ENCODE assay signal across 1 cellular context in the genomic region with DNA sequence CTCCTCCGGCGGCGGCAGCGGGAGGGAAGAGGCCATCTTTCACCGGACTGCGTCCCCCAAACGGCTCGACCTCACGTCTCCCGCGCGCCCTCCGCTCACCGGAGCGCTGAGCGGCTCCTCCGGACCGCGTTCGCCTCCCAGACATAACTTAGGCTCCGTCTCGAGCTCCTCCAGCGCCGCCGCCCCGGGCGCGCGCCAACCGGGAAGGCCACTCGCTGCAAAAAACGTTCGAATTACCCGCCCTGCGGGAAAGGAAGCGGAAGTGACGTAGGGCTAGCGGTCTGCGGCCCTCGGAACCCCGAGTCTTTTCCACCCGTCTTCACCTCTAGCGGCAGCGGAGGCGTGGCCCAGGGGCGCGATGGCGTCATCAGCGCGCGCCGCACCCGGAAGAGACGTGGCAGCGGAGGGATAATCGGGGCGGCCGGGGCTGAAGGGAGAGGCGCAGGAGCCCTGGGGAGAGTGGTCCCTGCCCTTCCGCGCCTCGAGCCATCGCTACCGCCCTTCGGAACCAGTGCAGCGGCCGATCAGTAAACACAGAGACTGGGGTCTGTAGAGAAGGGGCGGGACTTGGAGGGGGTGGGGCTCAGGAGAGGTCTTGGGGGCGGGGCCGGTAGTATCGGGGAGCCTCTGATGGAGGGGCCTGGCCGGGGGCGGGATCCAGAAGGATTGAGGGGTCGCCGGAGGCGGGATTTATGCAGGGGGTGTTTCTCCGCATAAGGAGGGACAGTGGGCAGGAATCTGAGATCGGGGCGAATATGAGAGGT.
A peak's percentile ranks its signal among the peaks of the same experiment; 100 is the strongest.
TF ChIP-seq lines count a peak whose summit lies in the region.

A gene with protein sequence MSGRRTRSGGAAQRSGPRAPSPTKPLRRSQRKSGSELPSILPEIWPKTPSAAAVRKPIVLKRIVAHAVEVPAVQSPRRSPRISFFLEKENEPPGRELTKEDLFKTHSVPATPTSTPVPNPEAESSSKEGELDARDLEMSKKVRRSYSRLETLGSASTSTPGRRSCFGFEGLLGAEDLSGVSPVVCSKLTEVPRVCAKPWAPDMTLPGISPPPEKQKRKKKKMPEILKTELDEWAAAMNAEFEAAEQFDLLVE (minus strand): TSS at position 207 of the 764 bp plus-strand sequence. CDS start 62 bp downstream, at position 145.
A gene (plus strand): TSS at position 389 of the 764 bp plus-strand sequence. CDS start 477 bp downstream, outside the sequence.

TF ChIP-seq in K562, 482 proteins besides CTCF, POLR2A, EP300 and RAD21 (continued from another document and continues in another):
- TF ChIP-seq ZNF3 (CRISPR knock-in tag; IDR thresholded peaks at IDR 0.05): no peak
- no peak; the same call in 1 of the 2 replicates for TF ChIP-seq NFIC (IDR thresholded peaks at IDR 0.05)
- peak; percentile 100 for TF ChIP-seq CREM (IDR thresholded peaks at IDR 0.05; ENCODE audit: low read depth)
- no peak for TF ChIP-seq RBM22 (IDR thresholded peaks at IDR 0.05; ENCODE audit: low read depth, low read length, poor library complexity, severe bottlenecking)
- TF ChIP-seq, protein P1, sequence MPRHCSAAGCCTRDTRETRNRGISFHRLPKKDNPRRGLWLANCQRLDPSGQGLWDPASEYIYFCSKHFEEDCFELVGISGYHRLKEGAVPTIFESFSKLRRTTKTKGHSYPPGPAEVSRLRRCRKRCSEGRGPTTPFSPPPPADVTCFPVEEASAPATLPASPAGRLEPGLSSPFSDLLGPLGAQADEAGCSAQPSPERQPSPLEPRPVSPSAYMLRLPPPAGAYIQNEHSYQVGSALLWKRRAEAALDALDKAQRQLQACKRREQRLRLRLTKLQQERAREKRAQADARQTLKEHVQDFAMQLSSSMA (CRISPR knock-in tag; IDR thresholded peaks at IDR 0.05): no peak; the same call in 1 of the 2 replicates
- TF ChIP-seq, protein P2, sequence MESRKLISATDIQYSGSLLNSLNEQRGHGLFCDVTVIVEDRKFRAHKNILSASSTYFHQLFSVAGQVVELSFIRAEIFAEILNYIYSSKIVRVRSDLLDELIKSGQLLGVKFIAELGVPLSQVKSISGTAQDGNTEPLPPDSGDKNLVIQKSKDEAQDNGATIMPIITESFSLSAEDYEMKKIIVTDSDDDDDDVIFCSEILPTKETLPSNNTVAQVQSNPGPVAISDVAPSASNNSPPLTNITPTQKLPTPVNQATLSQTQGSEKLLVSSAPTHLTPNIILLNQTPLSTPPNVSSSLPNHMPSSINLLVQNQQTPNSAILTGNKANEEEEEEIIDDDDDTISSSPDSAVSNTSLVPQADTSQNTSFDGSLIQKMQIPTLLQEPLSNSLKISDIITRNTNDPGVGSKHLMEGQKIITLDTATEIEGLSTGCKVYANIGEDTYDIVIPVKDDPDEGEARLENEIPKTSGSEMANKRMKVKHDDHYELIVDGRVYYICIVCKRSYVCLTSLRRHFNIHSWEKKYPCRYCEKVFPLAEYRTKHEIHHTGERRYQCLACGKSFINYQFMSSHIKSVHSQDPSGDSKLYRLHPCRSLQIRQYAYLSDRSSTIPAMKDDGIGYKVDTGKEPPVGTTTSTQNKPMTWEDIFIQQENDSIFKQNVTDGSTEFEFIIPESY (CRISPR knock-in tag; IDR thresholded peaks at IDR 0.05): peak; percentile 36
- TF ChIP-seq ZFX (CRISPR knock-in tag; IDR thresholded peaks at IDR 0.05): peak; percentile 83
- TF ChIP-seq DNMT1 (IDR thresholded peaks at IDR 0.05): no peak
- TF ChIP-seq, protein P3, sequence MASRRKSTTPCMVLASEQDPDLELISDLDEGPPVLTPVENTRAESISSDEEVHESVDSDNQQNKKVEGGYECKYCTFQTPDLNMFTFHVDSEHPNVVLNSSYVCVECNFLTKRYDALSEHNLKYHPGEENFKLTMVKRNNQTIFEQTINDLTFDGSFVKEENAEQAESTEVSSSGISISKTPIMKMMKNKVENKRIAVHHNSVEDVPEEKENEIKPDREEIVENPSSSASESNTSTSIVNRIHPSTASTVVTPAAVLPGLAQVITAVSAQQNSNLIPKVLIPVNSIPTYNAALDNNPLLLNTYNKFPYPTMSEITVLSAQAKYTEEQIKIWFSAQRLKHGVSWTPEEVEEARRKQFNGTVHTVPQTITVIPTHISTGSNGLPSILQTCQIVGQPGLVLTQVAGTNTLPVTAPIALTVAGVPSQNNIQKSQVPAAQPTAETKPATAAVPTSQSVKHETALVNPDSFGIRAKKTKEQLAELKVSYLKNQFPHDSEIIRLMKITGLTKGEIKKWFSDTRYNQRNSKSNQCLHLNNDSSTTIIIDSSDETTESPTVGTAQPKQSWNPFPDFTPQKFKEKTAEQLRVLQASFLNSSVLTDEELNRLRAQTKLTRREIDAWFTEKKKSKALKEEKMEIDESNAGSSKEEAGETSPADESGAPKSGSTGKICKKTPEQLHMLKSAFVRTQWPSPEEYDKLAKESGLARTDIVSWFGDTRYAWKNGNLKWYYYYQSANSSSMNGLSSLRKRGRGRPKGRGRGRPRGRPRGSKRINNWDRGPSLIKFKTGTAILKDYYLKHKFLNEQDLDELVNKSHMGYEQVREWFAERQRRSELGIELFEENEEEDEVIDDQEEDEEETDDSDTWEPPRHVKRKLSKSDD (conservative IDR thresholded peaks at IDR 0.05; ENCODE audit: low read length): no peak; the same call in 1 of the 2 replicates
- no peak for TF ChIP-seq ZFP30 (CRISPR knock-in tag; IDR thresholded peaks at IDR 0.05; ENCODE audit: borderline replicate concordance)
- no peak for TF ChIP-seq ZNF239 (CRISPR knock-in tag; IDR thresholded peaks at IDR 0.05)
- TF ChIP-seq, protein P4, sequence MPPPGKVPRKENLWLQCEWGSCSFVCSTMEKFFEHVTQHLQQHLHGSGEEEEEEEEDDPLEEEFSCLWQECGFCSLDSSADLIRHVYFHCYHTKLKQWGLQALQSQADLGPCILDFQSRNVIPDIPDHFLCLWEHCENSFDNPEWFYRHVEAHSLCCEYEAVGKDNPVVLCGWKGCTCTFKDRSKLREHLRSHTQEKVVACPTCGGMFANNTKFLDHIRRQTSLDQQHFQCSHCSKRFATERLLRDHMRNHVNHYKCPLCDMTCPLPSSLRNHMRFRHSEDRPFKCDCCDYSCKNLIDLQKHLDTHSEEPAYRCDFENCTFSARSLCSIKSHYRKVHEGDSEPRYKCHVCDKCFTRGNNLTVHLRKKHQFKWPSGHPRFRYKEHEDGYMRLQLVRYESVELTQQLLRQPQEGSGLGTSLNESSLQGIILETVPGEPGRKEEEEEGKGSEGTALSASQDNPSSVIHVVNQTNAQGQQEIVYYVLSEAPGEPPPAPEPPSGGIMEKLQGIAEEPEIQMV (tag; conservative IDR thresholded peaks at IDR 0.05; ENCODE audit: low read depth): no peak
- TF ChIP-seq RAD51 (IDR thresholded peaks at IDR 0.05; ENCODE audit: borderline replicate concordance, low read depth): no peak
- no peak for TF ChIP-seq XRCC4 (IDR thresholded peaks at IDR 0.05; ENCODE audit: extremely low read depth, insufficient read depth, insufficient read length)
- TF ChIP-seq, protein P5, sequence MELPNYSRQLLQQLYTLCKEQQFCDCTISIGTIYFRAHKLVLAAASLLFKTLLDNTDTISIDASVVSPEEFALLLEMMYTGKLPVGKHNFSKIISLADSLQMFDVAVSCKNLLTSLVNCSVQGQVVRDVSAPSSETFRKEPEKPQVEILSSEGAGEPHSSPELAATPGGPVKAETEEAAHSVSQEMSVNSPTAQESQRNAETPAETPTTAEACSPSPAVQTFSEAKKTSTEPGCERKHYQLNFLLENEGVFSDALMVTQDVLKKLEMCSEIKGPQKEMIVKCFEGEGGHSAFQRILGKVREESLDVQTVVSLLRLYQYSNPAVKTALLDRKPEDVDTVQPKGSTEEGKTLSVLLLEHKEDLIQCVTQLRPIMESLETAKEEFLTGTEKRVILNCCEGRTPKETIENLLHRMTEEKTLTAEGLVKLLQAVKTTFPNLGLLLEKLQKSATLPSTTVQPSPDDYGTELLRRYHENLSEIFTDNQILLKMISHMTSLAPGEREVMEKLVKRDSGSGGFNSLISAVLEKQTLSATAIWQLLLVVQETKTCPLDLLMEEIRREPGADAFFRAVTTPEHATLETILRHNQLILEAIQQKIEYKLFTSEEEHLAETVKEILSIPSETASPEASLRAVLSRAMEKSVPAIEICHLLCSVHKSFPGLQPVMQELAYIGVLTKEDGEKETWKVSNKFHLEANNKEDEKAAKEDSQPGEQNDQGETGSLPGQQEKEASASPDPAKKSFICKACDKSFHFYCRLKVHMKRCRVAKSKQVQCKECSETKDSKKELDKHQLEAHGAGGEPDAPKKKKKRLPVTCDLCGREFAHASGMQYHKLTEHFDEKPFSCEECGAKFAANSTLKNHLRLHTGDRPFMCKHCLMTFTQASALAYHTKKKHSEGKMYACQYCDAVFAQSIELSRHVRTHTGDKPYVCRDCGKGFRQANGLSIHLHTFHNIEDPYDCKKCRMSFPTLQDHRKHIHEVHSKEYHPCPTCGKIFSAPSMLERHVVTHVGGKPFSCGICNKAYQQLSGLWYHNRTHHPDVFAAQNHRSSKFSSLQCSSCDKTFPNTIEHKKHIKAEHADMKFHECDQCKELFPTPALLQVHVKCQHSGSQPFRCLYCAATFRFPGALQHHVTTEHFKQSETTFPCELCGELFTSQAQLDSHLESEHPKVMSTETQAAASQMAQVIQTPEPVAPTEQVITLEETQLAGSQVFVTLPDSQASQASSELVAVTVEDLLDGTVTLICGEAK (IDR thresholded peaks at IDR 0.05): peak; percentile 97
- TF ChIP-seq, protein P5 (CRISPR knock-in tag; IDR thresholded peaks at IDR 0.05): 0 out of 2 replicates have a peak, but pooled peaks have one; percentile 6
- TF ChIP-seq ZNF436 (CRISPR knock-in tag; IDR thresholded peaks at IDR 0.05): no peak
- peak; percentile 72 for TF ChIP-seq TAF9B (IDR thresholded peaks at IDR 0.05; ENCODE audit: partially characterized antibody)
- peak; percentile 95 for TF ChIP-seq ATF1 (CRISPR knock-in tag; IDR thresholded peaks at IDR 0.05)
- peak; percentile 99 for TF ChIP-seq ATF1 (tag; IDR thresholded peaks at IDR 0.05)
- TF ChIP-seq, protein P6, sequence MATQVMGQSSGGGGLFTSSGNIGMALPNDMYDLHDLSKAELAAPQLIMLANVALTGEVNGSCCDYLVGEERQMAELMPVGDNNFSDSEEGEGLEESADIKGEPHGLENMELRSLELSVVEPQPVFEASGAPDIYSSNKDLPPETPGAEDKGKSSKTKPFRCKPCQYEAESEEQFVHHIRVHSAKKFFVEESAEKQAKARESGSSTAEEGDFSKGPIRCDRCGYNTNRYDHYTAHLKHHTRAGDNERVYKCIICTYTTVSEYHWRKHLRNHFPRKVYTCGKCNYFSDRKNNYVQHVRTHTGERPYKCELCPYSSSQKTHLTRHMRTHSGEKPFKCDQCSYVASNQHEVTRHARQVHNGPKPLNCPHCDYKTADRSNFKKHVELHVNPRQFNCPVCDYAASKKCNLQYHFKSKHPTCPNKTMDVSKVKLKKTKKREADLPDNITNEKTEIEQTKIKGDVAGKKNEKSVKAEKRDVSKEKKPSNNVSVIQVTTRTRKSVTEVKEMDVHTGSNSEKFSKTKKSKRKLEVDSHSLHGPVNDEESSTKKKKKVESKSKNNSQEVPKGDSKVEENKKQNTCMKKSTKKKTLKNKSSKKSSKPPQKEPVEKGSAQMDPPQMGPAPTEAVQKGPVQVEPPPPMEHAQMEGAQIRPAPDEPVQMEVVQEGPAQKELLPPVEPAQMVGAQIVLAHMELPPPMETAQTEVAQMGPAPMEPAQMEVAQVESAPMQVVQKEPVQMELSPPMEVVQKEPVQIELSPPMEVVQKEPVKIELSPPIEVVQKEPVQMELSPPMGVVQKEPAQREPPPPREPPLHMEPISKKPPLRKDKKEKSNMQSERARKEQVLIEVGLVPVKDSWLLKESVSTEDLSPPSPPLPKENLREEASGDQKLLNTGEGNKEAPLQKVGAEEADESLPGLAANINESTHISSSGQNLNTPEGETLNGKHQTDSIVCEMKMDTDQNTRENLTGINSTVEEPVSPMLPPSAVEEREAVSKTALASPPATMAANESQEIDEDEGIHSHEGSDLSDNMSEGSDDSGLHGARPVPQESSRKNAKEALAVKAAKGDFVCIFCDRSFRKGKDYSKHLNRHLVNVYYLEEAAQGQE (CRISPR knock-in tag; IDR thresholded peaks at IDR 0.05; ENCODE audit: low read depth): peak; percentile 39; the same call in 1 of the 2 replicates
- peak in 2 of 3 experiments; percentile 71 to 83 for TF ChIP-seq YY1 (IDR thresholded peaks at IDR 0.05; ENCODE audit: borderline replicate concordance in 1 of 3, control insufficient read depth in 1 of 3, extremely low read depth in 1 of 3, insufficient read depth in 3 of 3, insufficient read length in 1 of 3, insufficient replicate concordance in 2 of 3, low read depth in 1 of 3, low read length in 2 of 3)
- no peak for TF ChIP-seq SRSF9 (IDR thresholded peaks at IDR 0.05; ENCODE audit: borderline replicate concordance, low read depth, low read length)
- TF ChIP-seq ZNF699 (CRISPR knock-in tag; IDR thresholded peaks at IDR 0.05; ENCODE audit: insufficient replicate concordance): no peak
- no peak for TF ChIP-seq DMBX1 (CRISPR knock-in tag; IDR thresholded peaks at IDR 0.05; ENCODE audit: borderline replicate concordance)
- TF ChIP-seq ZNF76 (CRISPR knock-in tag; IDR thresholded peaks at IDR 0.05; ENCODE audit: borderline replicate concordance): peak; percentile 27; the same call in 1 of the 2 replicates
- TF ChIP-seq NFE2 (IDR thresholded peaks at IDR 0.05; ENCODE audit: low read depth): no peak
- peak; percentile 78; the same call in 1 of the 2 replicates for TF ChIP-seq MBD2 (IDR thresholded peaks at IDR 0.05; ENCODE audit: borderline replicate concordance, low read depth)
- no peak for TF ChIP-seq EHMT2 (IDR thresholded peaks at IDR 0.05)
- no peak for TF ChIP-seq ZNF232 (CRISPR knock-in tag; IDR thresholded peaks at IDR 0.05)
- TF ChIP-seq TEAD4 (IDR thresholded peaks at IDR 0.05; ENCODE audit: low read length): no peak
- TF ChIP-seq TEAD4 (CRISPR knock-in tag; IDR thresholded peaks at IDR 0.05; ENCODE audit: borderline replicate concordance): no peak
- no peak for TF ChIP-seq ZNF561 (CRISPR knock-in tag; conservative IDR thresholded peaks at IDR 0.05)
- no peak; a peak in 1 of 3 replicates for TF ChIP-seq CBX3 (IDR thresholded peaks at IDR 0.05; ENCODE audit: borderline replicate concordance in 1 of 2, low read length in 2 of 2)
- no peak for TF ChIP-seq SLC30A9 (CRISPR knock-in tag; IDR thresholded peaks at IDR 0.05)
